3 cellular contexts compared by ENCODE assay signal in the genomic region with DNA sequence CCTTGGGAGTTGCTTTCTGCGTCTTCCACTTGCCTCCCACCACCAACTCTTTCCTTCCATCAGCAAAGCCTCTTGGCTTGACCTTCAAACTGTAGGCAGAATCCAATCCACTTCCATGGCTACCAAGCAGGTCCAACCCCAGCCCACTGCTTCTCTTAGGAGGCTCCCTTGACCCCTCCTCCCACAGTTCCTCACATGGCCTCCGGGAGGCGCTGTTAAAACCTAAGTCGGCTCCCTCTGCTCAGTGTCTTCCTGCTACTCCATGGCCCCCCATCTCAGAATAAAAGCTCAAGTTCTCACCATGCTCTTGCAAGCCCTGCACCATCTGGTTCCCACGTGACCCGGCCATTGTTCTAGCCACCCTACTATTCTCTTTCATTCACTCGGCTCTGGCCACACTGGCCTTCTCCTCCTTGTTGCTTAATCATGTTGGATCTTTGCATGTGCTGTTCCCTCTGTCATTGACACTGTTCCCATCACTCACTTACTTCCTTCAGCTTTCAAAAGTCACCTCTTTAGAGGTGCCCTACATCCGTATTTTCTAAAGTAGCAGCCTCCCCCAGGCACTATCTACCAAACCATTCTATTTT.
TF ChIP-seq lines count a peak whose summit lies in the region.

No MANE protein-coding gene starts in this region.

TF ChIP-seq in SK-N-SH, 30 proteins besides CTCF, POLR2A, EP300 and RAD21:
- TF ChIP-seq REST (IDR thresholded peaks at IDR 0.05; ENCODE audit: low read depth, low read length) (no peak), GABPA (IDR thresholded peaks at IDR 0.05; ENCODE audit: low read depth) (no peak), MXI1 (IDR thresholded peaks at IDR 0.05; ENCODE audit: low read depth, low read length) (no peak), IRF3 (IDR thresholded peaks at IDR 0.05; ENCODE audit: low read depth, low read length) (no peak)

TF ChIP-seq in SK-N-SH treated with all-trans-retinoic acid at 6 μM for 48 hours, 23 proteins besides CTCF, POLR2A, EP300 and RAD21:
- TF ChIP-seq, protein P1, sequence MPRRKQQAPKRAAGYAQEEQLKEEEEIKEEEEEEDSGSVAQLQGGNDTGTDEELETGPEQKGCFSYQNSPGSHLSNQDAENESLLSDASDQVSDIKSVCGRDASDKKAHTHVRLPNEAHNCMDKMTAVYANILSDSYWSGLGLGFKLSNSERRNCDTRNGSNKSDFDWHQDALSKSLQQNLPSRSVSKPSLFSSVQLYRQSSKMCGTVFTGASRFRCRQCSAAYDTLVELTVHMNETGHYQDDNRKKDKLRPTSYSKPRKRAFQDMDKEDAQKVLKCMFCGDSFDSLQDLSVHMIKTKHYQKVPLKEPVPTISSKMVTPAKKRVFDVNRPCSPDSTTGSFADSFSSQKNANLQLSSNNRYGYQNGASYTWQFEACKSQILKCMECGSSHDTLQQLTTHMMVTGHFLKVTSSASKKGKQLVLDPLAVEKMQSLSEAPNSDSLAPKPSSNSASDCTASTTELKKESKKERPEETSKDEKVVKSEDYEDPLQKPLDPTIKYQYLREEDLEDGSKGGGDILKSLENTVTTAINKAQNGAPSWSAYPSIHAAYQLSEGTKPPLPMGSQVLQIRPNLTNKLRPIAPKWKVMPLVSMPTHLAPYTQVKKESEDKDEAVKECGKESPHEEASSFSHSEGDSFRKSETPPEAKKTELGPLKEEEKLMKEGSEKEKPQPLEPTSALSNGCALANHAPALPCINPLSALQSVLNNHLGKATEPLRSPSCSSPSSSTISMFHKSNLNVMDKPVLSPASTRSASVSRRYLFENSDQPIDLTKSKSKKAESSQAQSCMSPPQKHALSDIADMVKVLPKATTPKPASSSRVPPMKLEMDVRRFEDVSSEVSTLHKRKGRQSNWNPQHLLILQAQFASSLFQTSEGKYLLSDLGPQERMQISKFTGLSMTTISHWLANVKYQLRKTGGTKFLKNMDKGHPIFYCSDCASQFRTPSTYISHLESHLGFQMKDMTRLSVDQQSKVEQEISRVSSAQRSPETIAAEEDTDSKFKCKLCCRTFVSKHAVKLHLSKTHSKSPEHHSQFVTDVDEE (CRISPR knock-in tag; IDR thresholded peaks at IDR 0.05), result no peak
- no peak for TF ChIP-seq BACH2 (CRISPR knock-in tag; IDR thresholded peaks at IDR 0.05; ENCODE audit: borderline replicate concordance)
- no peak for TF ChIP-seq ZNF565 (CRISPR knock-in tag; conservative IDR thresholded peaks at IDR 0.05; ENCODE audit: low read depth)
- TF ChIP-seq, protein P2, sequence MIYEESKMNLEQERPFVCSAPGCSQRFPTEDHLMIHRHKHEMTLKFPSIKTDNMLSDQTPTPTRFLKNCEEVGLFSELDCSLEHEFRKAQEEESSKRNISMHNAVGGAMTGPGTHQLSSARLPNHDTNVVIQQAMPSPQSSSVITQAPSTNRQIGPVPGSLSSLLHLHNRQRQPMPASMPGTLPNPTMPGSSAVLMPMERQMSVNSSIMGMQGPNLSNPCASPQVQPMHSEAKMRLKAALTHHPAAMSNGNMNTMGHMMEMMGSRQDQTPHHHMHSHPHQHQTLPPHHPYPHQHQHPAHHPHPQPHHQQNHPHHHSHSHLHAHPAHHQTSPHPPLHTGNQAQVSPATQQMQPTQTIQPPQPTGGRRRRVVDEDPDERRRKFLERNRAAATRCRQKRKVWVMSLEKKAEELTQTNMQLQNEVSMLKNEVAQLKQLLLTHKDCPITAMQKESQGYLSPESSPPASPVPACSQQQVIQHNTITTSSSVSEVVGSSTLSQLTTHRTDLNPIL (CRISPR knock-in tag; IDR thresholded peaks at IDR 0.05; ENCODE audit: low read depth), result no peak
- TF ChIP-seq, protein P3, sequence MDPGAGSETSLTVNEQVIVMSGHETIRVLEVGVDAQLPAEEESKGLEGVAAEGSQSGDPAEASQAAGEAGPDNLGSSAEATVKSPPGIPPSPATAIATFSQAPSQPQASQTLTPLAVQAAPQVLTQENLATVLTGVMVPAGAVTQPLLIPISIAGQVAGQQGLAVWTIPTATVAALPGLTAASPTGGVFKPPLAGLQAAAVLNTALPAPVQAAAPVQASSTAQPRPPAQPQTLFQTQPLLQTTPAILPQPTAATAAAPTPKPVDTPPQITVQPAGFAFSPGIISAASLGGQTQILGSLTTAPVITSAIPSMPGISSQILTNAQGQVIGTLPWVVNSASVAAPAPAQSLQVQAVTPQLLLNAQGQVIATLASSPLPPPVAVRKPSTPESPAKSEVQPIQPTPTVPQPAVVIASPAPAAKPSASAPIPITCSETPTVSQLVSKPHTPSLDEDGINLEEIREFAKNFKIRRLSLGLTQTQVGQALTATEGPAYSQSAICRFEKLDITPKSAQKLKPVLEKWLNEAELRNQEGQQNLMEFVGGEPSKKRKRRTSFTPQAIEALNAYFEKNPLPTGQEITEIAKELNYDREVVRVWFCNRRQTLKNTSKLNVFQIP (CRISPR knock-in tag; IDR thresholded peaks at IDR 0.05; ENCODE audit: borderline replicate concordance, low read depth), result no peak
- TF ChIP-seq ZC3H10 (CRISPR knock-in tag; IDR thresholded peaks at IDR 0.05), result no peak
- TF ChIP-seq RARB (CRISPR knock-in tag; IDR thresholded peaks at IDR 0.05), result no peak
- TF ChIP-seq ARNTL (CRISPR knock-in tag; IDR thresholded peaks at IDR 0.05; ENCODE audit: borderline replicate concordance, low read depth), result no peak
- no peak for TF ChIP-seq CSDC2 (CRISPR knock-in tag; IDR thresholded peaks at IDR 0.05)
- TF ChIP-seq GLIS3 (CRISPR knock-in tag; IDR thresholded peaks at IDR 0.05), result no peak
- TF ChIP-seq ZNF70 (CRISPR knock-in tag; IDR thresholded peaks at IDR 0.05), result no peak
- no peak for TF ChIP-seq CSRNP3 (CRISPR knock-in tag; IDR thresholded peaks at IDR 0.05)
- TF ChIP-seq ZNF8 (CRISPR knock-in tag; IDR thresholded peaks at IDR 0.05), result no peak
TF ChIP-seq in SK-N-SH treated with all-trans-retinoic acid at 6 μM for 48 hours: peak in this region for 0.

TF ChIP-seq in K562, 482 proteins besides CTCF, POLR2A, EP300 and RAD21:
- TF ChIP-seq CHD2 (IDR thresholded peaks at IDR 0.05; ENCODE audit: low read depth, low read length) (no peak), ZNF507 (tag; conservative IDR thresholded peaks at IDR 0.05) (no peak), ZNF253 (CRISPR knock-in tag; conservative IDR thresholded peaks at IDR 0.05) (no peak), OTX1 (CRISPR knock-in tag; IDR thresholded peaks at IDR 0.05) (no peak), ZEB2 (IDR thresholded peaks at IDR 0.05) (no peak), ZBTB1 (CRISPR knock-in tag; IDR thresholded peaks at IDR 0.05; ENCODE audit: borderline replicate concordance, low read depth) (no peak)
- TF ChIP-seq, protein P4, sequence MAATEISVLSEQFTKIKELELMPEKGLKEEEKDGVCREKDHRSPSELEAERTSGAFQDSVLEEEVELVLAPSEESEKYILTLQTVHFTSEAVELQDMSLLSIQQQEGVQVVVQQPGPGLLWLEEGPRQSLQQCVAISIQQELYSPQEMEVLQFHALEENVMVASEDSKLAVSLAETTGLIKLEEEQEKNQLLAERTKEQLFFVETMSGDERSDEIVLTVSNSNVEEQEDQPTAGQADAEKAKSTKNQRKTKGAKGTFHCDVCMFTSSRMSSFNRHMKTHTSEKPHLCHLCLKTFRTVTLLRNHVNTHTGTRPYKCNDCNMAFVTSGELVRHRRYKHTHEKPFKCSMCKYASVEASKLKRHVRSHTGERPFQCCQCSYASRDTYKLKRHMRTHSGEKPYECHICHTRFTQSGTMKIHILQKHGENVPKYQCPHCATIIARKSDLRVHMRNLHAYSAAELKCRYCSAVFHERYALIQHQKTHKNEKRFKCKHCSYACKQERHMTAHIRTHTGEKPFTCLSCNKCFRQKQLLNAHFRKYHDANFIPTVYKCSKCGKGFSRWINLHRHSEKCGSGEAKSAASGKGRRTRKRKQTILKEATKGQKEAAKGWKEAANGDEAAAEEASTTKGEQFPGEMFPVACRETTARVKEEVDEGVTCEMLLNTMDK (IDR thresholded peaks at IDR 0.05; ENCODE audit: borderline replicate concordance, insufficient read depth, low read depth, low read length, poor library complexity, severe bottlenecking), result peak; percentile 21
